8 cellular contexts compared by ENCODE assay signal in the genomic region with DNA sequence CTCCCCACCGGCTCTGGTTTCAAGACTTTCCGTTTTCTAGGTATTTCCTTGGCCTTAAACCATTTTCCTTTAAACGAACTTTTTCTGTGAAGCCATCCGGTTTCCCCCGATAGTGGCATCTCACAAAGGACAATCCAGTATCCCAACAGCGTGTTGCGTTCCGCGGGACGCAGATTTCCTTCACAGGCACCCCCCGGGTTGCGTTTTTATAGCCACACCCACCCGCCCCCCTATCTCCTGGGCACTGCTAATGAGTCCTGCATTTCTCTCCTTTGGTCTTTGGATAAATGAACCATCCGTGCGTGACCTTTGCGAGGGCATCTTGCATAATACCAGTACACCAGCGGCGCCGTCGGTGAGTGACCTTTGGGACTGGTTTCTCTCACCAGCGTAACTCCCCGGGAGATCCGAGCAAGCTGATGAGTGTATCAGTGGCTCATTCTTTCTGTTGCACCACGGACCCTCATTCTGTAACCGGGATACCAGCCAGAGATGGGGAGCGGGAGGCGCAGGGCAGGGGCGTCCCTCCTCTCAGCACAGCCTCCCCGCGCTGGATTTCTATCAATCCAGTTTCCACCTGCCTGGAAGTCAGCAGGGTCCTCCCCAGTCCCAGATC. TPM values are rescaled to one million over a fixed set of nuclear protein-coding genes. Genes with fewer than 3 reads are reported as not detected.
A peak's percentile ranks its signal among the peaks of the same experiment; 100 is the strongest.
DNase-seq lines count a peak whose midpoint lies in the region; ATAC-seq and TF ChIP-seq lines count a peak whose summit lies in the region.

No MANE protein-coding gene starts in this region.

- TF ChIP-seq CTCF in tibial nerve (IDR thresholded peaks at IDR 0.05), result no peak

- TF ChIP-seq EP300 in tibial nerve (IDR thresholded peaks at IDR 0.05), result peak in 1 of 2 donors; percentile 6

- no peaks in the 10 kb centered on the region for H3K36me3 ChIP-seq in ectodermal cell (ENCODE audit: control insufficient read depth, insufficient read depth, low read length)
- H3K36me3 ChIP-seq in tibial nerve, result peaks cover 0 to 4% (median 0%) of the 10 kb centered on the region in 3 donors

- H3K27me3 ChIP-seq in ectodermal cell (ENCODE audit: control insufficient read depth, insufficient read depth, low read length, poor library complexity, severe bottlenecking) (peaks cover 13% of the 10 kb centered on the region), mononuclear cell (ENCODE audit: insufficient read depth, low read length) (no peaks in the 10 kb centered on the region), tibial nerve (no peaks in the 10 kb centered on the region)

- WGBS in ectodermal cell, 2 experiments, result 1% methylated on average over 30 of the region's 30 CpGs
- 1% methylated on average over 30 of the region's 30 CpGs for WGBS in tibial nerve, 2 donors

- H3K4me1 ChIP-seq in ectodermal cell (ENCODE audit: control insufficient read depth, insufficient read depth, low read length) (peaks cover 8% of the 10 kb centered on the region), mononuclear cell (ENCODE audit: insufficient read depth, low read length) (peaks cover 42% of the 10 kb centered on the region), tibial nerve (peaks cover 0 to 40% (median 11%) of the 10 kb centered on the region in 4 donors)

- intact Hi-C loops in Right ventricle myocardium superior (cut with DNase I) (loop anchor here (2.0 kb wide), 1 partner anchor 58 kb away; no protein-coding TSS in a partner anchor), Right ventricle myocardium inferior (cut with DNase I) (loop anchor here (1.0 to 10.0 kb wide), 5 partner anchors 25 to 996 kb away; partner anchors contain the start of genes BPHL and PSMG4)

- no peak for DNase-seq in Right ventricle myocardium superior
- no peak for DNase-seq in Right ventricle myocardium inferior (ENCODE audit: missing footprints)
- peak; percentile 52 for DNase-seq in SHP77 treated with DMSO at 0.1 percent for 48 hours (lab: John Stamatoyannopoulos, UW)
- peak; percentile 65 to 80 for DNase-seq in tibial nerve (ENCODE audit: low spot score in 2 of 2)

- H3K4me3 ChIP-seq in ectodermal cell (ENCODE audit: insufficient read depth, low read depth, low read length) (peak overlapping the region; percentile 51), mononuclear cell (ENCODE audit: low read length) (peak overlapping the region; percentile 46), tibial nerve (peak overlapping the region; percentile 48 to 89 (median 82))

- H3K9me3 ChIP-seq in ectodermal cell (ENCODE audit: control insufficient read depth, low read length) (no peaks in the 10 kb centered on the region), mononuclear cell (ENCODE audit: low read depth, low read length) (no peaks in the 10 kb centered on the region), tibial nerve (no peaks in the 10 kb centered on the region)

- H3K27ac ChIP-seq in ectodermal cell (ENCODE audit: insufficient read depth, low read depth, low read length, poor library complexity, severe bottlenecking) (peak overlapping the region; percentile 2), tibial nerve (peak overlapping the region; percentile 86 to 94 (median 90))

- peak; percentile 39 for ATAC-seq in Right ventricle myocardium superior (ENCODE audit: poor library complexity)
- no peak for ATAC-seq in Right ventricle myocardium inferior
- ATAC-seq in HG03025 (IDR thresholded peaks at IDR 0.05; ENCODE audit: low FRiP score, unreplicated experiment), result peak; percentile 19
- ATAC-seq in HG03521 (IDR thresholded peaks at IDR 0.05; ENCODE audit: unreplicated experiment), result no peak

- TF ChIP-seq POLR2A in tibial nerve (IDR thresholded peaks at IDR 0.05), result no peak

RNA-seq across cellular contexts. Expression of gene NQO2, which starts 0.6 kb away (rescaled TPM):
- total RNA-seq in Right ventricle myocardium superior (70.5 TPM), Right ventricle myocardium inferior (57.5 TPM), mononuclear cell (14.5 TPM), tibial nerve (10 to 100 TPM; 18.8 to 33.6 (median 25.8) TPM)
- 56.2 TPM for polyA plus RNA-seq in ectodermal cell (2013, experiment 1 of 4)
- polyA plus RNA-seq in ectodermal cell (2013, experiment 2 of 4), result 49.6 TPM
- polyA plus RNA-seq in ectodermal cell (2013, experiment 3 of 4), result 43.8 TPM
- 42.5 TPM for polyA plus RNA-seq in ectodermal cell (2013, experiment 4 of 4)

RNA-seq across cellular contexts. Expression of gene SERPINB6, which starts 27.7 kb away (rescaled TPM):
- 265 TPM for total RNA-seq in Right ventricle myocardium superior
- total RNA-seq in Right ventricle myocardium inferior, result 275 TPM
- 15.6 TPM for polyA plus RNA-seq in ectodermal cell (2013, experiment 1 of 4)
- 14.4 TPM for polyA plus RNA-seq in ectodermal cell (2013, experiment 2 of 4)
- polyA plus RNA-seq in ectodermal cell (2013, experiment 3 of 4), result 10.6 TPM
- 12.5 TPM for polyA plus RNA-seq in ectodermal cell (2013, experiment 4 of 4)
- 58.4 TPM for total RNA-seq in mononuclear cell
- 100 to 1,000 TPM; 130 to 185 (median 155) TPM for total RNA-seq in tibial nerve

Comparison
In these comparisons a context has a peak if more than half of its experiments do, and no peak if none do; other contexts are left out.
1. ATAC-seq: peak in Right ventricle myocardium superior (single experiment) and HG03025 (single experiment); none in Right ventricle myocardium inferior (single experiment) and HG03521 (single experiment).
2. DNase-seq: peak in SHP77 treated with DMSO at 0.1 percent for 48 hours (single experiment) and tibial nerve (2 of 2); none in Right ventricle myocardium superior (single experiment) and Right ventricle myocardium inferior (single experiment).
3. Peak in every context shown above with its lines, with median percentiles within 50 percentile points of each other: H3K4me3 ChIP-seq.